ENCODE assay signal across 9 cellular contexts in the genomic region with DNA sequence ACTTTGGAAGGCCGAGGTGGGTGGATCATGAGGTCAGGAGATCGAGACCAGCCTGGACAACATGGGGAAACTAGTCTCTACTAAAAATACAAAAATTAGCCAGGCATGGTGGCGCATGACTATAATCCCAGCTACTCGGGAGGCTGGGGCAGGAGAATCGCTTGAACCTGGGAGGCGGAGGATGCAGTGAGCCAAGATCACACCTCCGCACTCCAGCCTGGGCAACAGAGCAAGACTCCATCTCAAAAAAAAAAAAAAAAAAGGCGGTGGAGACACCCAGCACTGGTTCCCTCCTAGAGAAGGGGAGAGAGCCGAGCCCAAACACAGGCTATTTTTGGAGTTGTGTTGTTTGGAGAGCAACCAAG. TPM values are rescaled to one million over a fixed set of nuclear protein-coding genes. Genes with fewer than 3 reads are reported as not detected.
DNase-seq lines count a peak whose midpoint lies in the region; ATAC-seq and TF ChIP-seq lines count a peak whose summit lies in the region.
"Not testable (repeated sequence)": the region's sequence is repeated elsewhere in the genome, so short reads cannot be mapped to it uniquely, and the experiment has no call there.
"Had no signal": no experiment of that assay in that cellular context is flagged by ENCODE, and none has a peak within 500 bp of the region (broad histone marks: within the 10 kb centered on the region; RNA-seq: fewer than 3 reads in every experiment).

No MANE protein-coding gene starts in this region.

- H2BK15ac ChIP-seq in mesenchymal stem cell (ENCODE audit: low read depth, poor library complexity, severe bottlenecking) = peak overlapping the region; percentile 60

- intact Hi-C loops in A673 (cut with micrococcal nuclease; ENCODE audit: unreplicated experiment) = not testable (repeated sequence)

- not testable (repeated sequence) for H3K36me3 Mint-ChIP-seq in activated CD8-positive, alpha-beta T cell treated with anti-CD3 and anti-CD28 coated beads, Interleukin-2, amount 10 ng/mL, durations not matched to agents 7 days and 5 days (ENCODE audit: low read depth)

- BruUV-seq in A673 (replicated peaks; lab: Mats Ljungman, UMichigan) = not testable (repeated sequence)

- peak overlapping the region; percentile 49 for H2AK5ac ChIP-seq in mesenchymal stem cell (ENCODE audit: low read length, severe bottlenecking)
- H2AK5ac ChIP-seq in trophoblast cell (ENCODE audit: low read length) = peak overlapping the region; percentile 91

- H3K79me1 ChIP-seq in mesenchymal stem cell (replicated peaks; ENCODE audit: low read length, poor library complexity, severe bottlenecking) = not testable (repeated sequence)
- peaks cover 56% of the 10 kb centered on the region for H3K79me1 ChIP-seq in trophoblast cell (ENCODE audit: low read length)

- not testable (repeated sequence) for H3K4me3 ChIP-seq in A673 (ENCODE audit: low read depth, low read length, poor library complexity, severe bottlenecking); HUES64 (ENCODE audit: low read length); brain microvascular endothelial cell (ENCODE audit: low read depth, low read length); fibroblast of lung (replicated peaks in 1 of 4; ENCODE audit: control extremely low read depth in 1 of 4, insufficient read depth in 1 of 4, low read depth in 3 of 4, low read length in 4 of 4); mesenchymal stem cell (ENCODE audit: insufficient read depth in 1 of 2, low read depth in 1 of 2, low read length in 2 of 2); trophoblast cell (ENCODE audit: low read depth, low read length)

- TF ChIP-seq CTCF in A673 (conservative IDR thresholded peaks at IDR 0.05; ENCODE audit: low read depth, low read length); brain microvascular endothelial cell (IDR thresholded peaks at IDR 0.05; ENCODE audit: low read depth, low read length, missing control alignments); fibroblast of lung (conservative IDR thresholded peaks at IDR 0.05 in 1 of 2, IDR thresholded peaks at IDR 0.05 in 1 of 2; ENCODE audit: low read depth in 1 of 2, low read length in 2 of 2): not testable (repeated sequence)

- peak overlapping the region; percentile 61 for H3K27ac ChIP-seq in A673 (ENCODE audit: low read depth, low read length, poor library complexity, severe bottlenecking)
- peak overlapping the region; percentile 84 for H3K27ac ChIP-seq in HUES64 (ENCODE audit: low read depth, low read length)
- H3K27ac ChIP-seq in brain microvascular endothelial cell = peak overlapping the region; percentile 97
- peak overlapping the region; percentile 97 for H3K27ac ChIP-seq in fibroblast of lung (ENCODE audit: insufficient read depth, low read length)
- H3K27ac ChIP-seq in mesenchymal stem cell (ENCODE audit: low read length, poor library complexity, severe bottlenecking) = peak overlapping the region; percentile 98
- H3K27ac ChIP-seq in trophoblast cell (ENCODE audit: low read depth, low read length) = peak overlapping the region; percentile 94
- peak overlapping the region; percentile 38 for H3K27ac ChIP-seq in temporal lobe (ENCODE audit: low read depth, low read length)

- H3K18ac ChIP-seq in mesenchymal stem cell (ENCODE audit: low read depth in 1 of 2, low read length in 2 of 2) (peak overlapping the region; percentile 46 to 93), trophoblast cell (ENCODE audit: low read length) (peak overlapping the region; percentile 72)

- H4K8ac ChIP-seq in mesenchymal stem cell (ENCODE audit: low read length) (peak overlapping the region; percentile 45), trophoblast cell (ENCODE audit: low read depth, low read length) (peak overlapping the region; percentile 90)

- peak overlapping the region; percentile 13 to 91 for H3K4ac ChIP-seq in mesenchymal stem cell (ENCODE audit: low read depth in 1 of 2, low read length in 2 of 2)
- peak overlapping the region; percentile 56 for H3K4ac ChIP-seq in trophoblast cell (ENCODE audit: low read depth, low read length)

- H2BK12ac ChIP-seq in mesenchymal stem cell (ENCODE audit: low read length in 2 of 2) (peak overlapping the region; percentile 22 to 99), trophoblast cell (ENCODE audit: low read length) (peak overlapping the region; percentile 96)

- not testable (repeated sequence) for H3K4me2 ChIP-seq in fibroblast of lung (ENCODE audit: extremely low read depth, insufficient read depth, low read length)
- H3K4me2 ChIP-seq in mesenchymal stem cell (ENCODE audit: low read length, poor library complexity, severe bottlenecking) (peak overlapping the region; percentile 62), trophoblast cell (ENCODE audit: low read length) (peak overlapping the region; percentile 11)

- not testable (repeated sequence) for H3K9me3 ChIP-seq in A673 (ENCODE audit: low read depth, low read length, poor library complexity, severe bottlenecking); HUES64 (ENCODE audit: insufficient read depth, low read depth, low read length); fibroblast of lung (ENCODE audit: control insufficient read depth, insufficient read depth, low read depth, low read length); mesenchymal stem cell (ENCODE audit: control insufficient read depth, low read length); trophoblast cell (ENCODE audit: insufficient read depth, low read depth, low read length)

- not testable (repeated sequence) for H3K9me3 Mint-ChIP-seq in activated CD8-positive, alpha-beta T cell treated with anti-CD3 and anti-CD28 coated beads, Interleukin-2, amount 10 ng/mL, durations not matched to agents 7 days and 5 days (ENCODE audit: insufficient read depth)

- not testable (repeated sequence) for H4K12ac ChIP-seq in trophoblast cell (ENCODE audit: low read depth, low read length)

- not testable (repeated sequence) for H3K23ac ChIP-seq in mesenchymal stem cell (ENCODE audit: low read length in 2 of 2); trophoblast cell (ENCODE audit: low read length)

- whole genome bisulfite sequencing in HUES64 = 88% methylated on average over 8 of the region's 9 CpGs
- WGBS in mesenchymal stem cell = 62% methylated on average over 6 of the region's 9 CpGs
- no CpG with 5 or more reads among the region's 9 CpGs for WGBS in trophoblast cell (ENCODE audit: extremely low coverage, insufficient coverage, insufficient read length)

- not testable (repeated sequence) for H3K9ac ChIP-seq in HUES64 (ENCODE audit: low read depth, low read length); fibroblast of lung (ENCODE audit: insufficient read depth, low read length); trophoblast cell (ENCODE audit: low read length)
- peak overlapping the region; percentile 89 for H3K9ac ChIP-seq in mesenchymal stem cell (ENCODE audit: low read length)

- DNase-seq in A673 (ENCODE audit: low spot score); activated CD8-positive, alpha-beta T cell treated with anti-CD3 and anti-CD28 coated beads, Interleukin-2, amount 10 ng/mL, durations not matched to agents 7 days and 5 days; brain microvascular endothelial cell; fibroblast of lung (ENCODE audit: low read depth in 2 of 2); mesenchymal stem cell; trophoblast cell: not testable (repeated sequence)

- not testable (repeated sequence) for ATAC-seq in activated CD8-positive, alpha-beta T cell treated with anti-CD3 and anti-CD28 coated beads, Interleukin-2, amount 10 ng/mL, durations not matched to agents 7 days and 5 days

- peak overlapping the region; percentile 99 for H2BK120ac ChIP-seq in mesenchymal stem cell (ENCODE audit: low read depth, low read length)
- peak overlapping the region; percentile 94 for H2BK120ac ChIP-seq in trophoblast cell (ENCODE audit: insufficient read depth, low read length, poor library complexity)

- peaks cover 21% of the 10 kb centered on the region for H3K27me3 Mint-ChIP-seq in activated CD8-positive, alpha-beta T cell treated with anti-CD3 and anti-CD28 coated beads, Interleukin-2, amount 10 ng/mL, durations not matched to agents 7 days and 5 days (ENCODE audit: low read depth)

- not testable (repeated sequence) for H3K79me2 ChIP-seq in fibroblast of lung (ENCODE audit: control insufficient read depth, insufficient read depth, low read length); trophoblast cell (ENCODE audit: control insufficient read depth, insufficient read depth, low read length, poor library complexity)

- POLR2A ChIA-PET in A673 (lab: Charles Lee; ENCODE audit: low non-redundant PET) = interaction anchor here (0.6 kb wide), 1 partner anchor 17 kb away, joined by 6 read pairs; no protein-coding TSS in a partner anchor
- POLR2A ChIA-PET in activated CD8-positive, alpha-beta T cell treated with anti-CD3 and anti-CD28 coated beads, Interleukin-2, amount 10 ng/mL, durations not matched to agents 7 days and 5 days (lab: Charles Lee) = not testable (repeated sequence)

- H3K27me3 ChIP-seq in A673 (replicated peaks; ENCODE audit: insufficient read depth, low read depth, low read length, poor library complexity); HUES64 (ENCODE audit: insufficient read depth, low read length); brain microvascular endothelial cell (replicated peaks); fibroblast of lung (ENCODE audit: control insufficient read depth, insufficient read depth, low read length); mesenchymal stem cell (ENCODE audit: control insufficient read depth in 1 of 2, insufficient read depth in 1 of 2, low read length in 2 of 2); trophoblast cell (ENCODE audit: insufficient read depth, low read length): not testable (repeated sequence)

- CTCF ChIA-PET in A673 (lab: Charles Lee) = interaction anchor here (0.7 kb wide), 1 partner anchor 13 kb away, joined by 12 read pairs; no protein-coding TSS in a partner anchor
- CTCF ChIA-PET in activated CD8-positive, alpha-beta T cell treated with anti-CD3 and anti-CD28 coated beads, Interleukin-2, amount 10 ng/mL, durations not matched to agents 7 days and 5 days (lab: Charles Lee) = interaction anchor here (7.2 kb wide), 1 partner anchor 16 kb away, joined by 51 read pairs; no protein-coding TSS in a partner anchor

- H3K14ac ChIP-seq in mesenchymal stem cell (ENCODE audit: low read length in 2 of 2) = peak overlapping the region in 1 of 2 experiments; percentile 62
- peak overlapping the region; percentile 82 for H3K14ac ChIP-seq in trophoblast cell (ENCODE audit: low read length)

- H3K4me1 ChIP-seq in A673 (ENCODE audit: insufficient read depth, low read length, poor library complexity, severe bottlenecking) = not testable (repeated sequence)
- H3K4me1 ChIP-seq in HUES64 (ENCODE audit: insufficient read depth, low read length) = peaks cover 20% of the 10 kb centered on the region
- peaks cover 35% of the 10 kb centered on the region for H3K4me1 ChIP-seq in fibroblast of lung (ENCODE audit: control insufficient read depth, extremely low read depth, insufficient read depth, low read length)
- peaks cover 39% of the 10 kb centered on the region for H3K4me1 ChIP-seq in mesenchymal stem cell (ENCODE audit: control insufficient read depth, insufficient read depth, low read depth, low read length)
- H3K4me1 ChIP-seq in trophoblast cell (ENCODE audit: control insufficient read depth in 1 of 2, insufficient read depth in 2 of 2, low read length in 2 of 2) = peaks cover 42 to 53% of the 10 kb centered on the region in 2 experiments

- H2BK5ac ChIP-seq in mesenchymal stem cell (ENCODE audit: low read depth, low read length, poor library complexity, severe bottlenecking) (peak overlapping the region; percentile 63), trophoblast cell (ENCODE audit: low read depth, low read length, poor library complexity) (peak overlapping the region; percentile 93)

- H4K91ac ChIP-seq in mesenchymal stem cell (ENCODE audit: low read length) (peak overlapping the region; percentile 83), trophoblast cell (ENCODE audit: low read depth, low read length) (peak overlapping the region; percentile 94)

- not testable (repeated sequence) for H3K36me3 ChIP-seq in A673 (ENCODE audit: insufficient read depth, low read length, poor library complexity, severe bottlenecking); HUES64 (ENCODE audit: insufficient read depth, low read length); brain microvascular endothelial cell (replicated peaks); fibroblast of lung (ENCODE audit: control insufficient read depth, insufficient read depth, low read length); mesenchymal stem cell (ENCODE audit: control insufficient read depth in 1 of 2, insufficient read depth in 2 of 2, low read depth in 1 of 2, low read length in 2 of 2); trophoblast cell (ENCODE audit: control insufficient read depth in 1 of 2, insufficient read depth in 2 of 2, low read length in 2 of 2)

- in situ Hi-C loops in brain microvascular endothelial cell (cut with HindIII; ENCODE audit: low pct_ligation_motif_present, low sequenced_read_pairs) = not testable (repeated sequence)

- H2AFZ ChIP-seq in fibroblast of lung (ENCODE audit: low read length); mesenchymal stem cell (ENCODE audit: low read depth, low read length): not testable (repeated sequence)
- H2AFZ ChIP-seq in trophoblast cell (ENCODE audit: insufficient read depth, low read length, poor library complexity) = peak overlapping the region; percentile 32

- peak overlapping the region; percentile 44 for H3K4me3 Mint-ChIP-seq in activated CD8-positive, alpha-beta T cell treated with anti-CD3 and anti-CD28 coated beads, Interleukin-2, amount 10 ng/mL, durations not matched to agents 7 days and 5 days

- H3K4me1 Mint-ChIP-seq in activated CD8-positive, alpha-beta T cell treated with anti-CD3 and anti-CD28 coated beads, Interleukin-2, amount 10 ng/mL, durations not matched to agents 7 days and 5 days (ENCODE audit: low read depth) = peaks cover 43% of the 10 kb centered on the region

- H3K27ac Mint-ChIP-seq in activated CD8-positive, alpha-beta T cell treated with anti-CD3 and anti-CD28 coated beads, Interleukin-2, amount 10 ng/mL, durations not matched to agents 7 days and 5 days = peak overlapping the region; percentile 72

- not testable (repeated sequence) for H4K20me1 ChIP-seq in fibroblast of lung (ENCODE audit: control insufficient read depth, extremely low read depth, insufficient read depth, low read length)

RNA-seq across cellular contexts. Expression of gene SERPINE1, which starts 5.3 kb away (rescaled TPM):
- total RNA-seq in A673 (2021) (4.7 and 5.3 TPM in 2 replicates), fibroblast of lung (41.3 and 167 TPM in 2 replicates), temporal lobe (0.74 TPM)
- 5.2 TPM for polyA plus RNA-seq in HUES64 (2013, experiment 1 of 2)
- polyA plus RNA-seq in HUES64 (2013, experiment 2 of 2) = 6.8 TPM
- under 1 TPM; 0.47 to 0.58 TPM for total RNA-seq in activated CD8-positive, alpha-beta T cell treated with anti-CD3 and anti-CD28 coated beads, Interleukin-2, amount 10 ng/mL, durations not matched to agents 7 days and 5 days
- polyA plus RNA-seq in fibroblast of lung = 679 and 1,153 TPM in 2 replicates
- 413 and 685 TPM in 2 replicates for polyA plus RNA-seq in fibroblast of lung (2012)
- 763 and 1,105 TPM in 2 replicates for polyA minus RNA-seq in fibroblast of lung (ENCODE audit: low replicate concordance)
- polyA plus RNA-seq in mesenchymal stem cell (2013, experiment 1 of 2) = 599 TPM
- 599 TPM for polyA plus RNA-seq in mesenchymal stem cell (2013, experiment 2 of 2)
- polyA plus RNA-seq in trophoblast cell (2013) = 148 and 173 TPM in 2 replicates
- polyA plus RNA-seq: CD4-positive, alpha-beta memory T cell had no signal

RNA-seq across cellular contexts. Expression of gene AP1S1, which starts 32.7 kb away (rescaled TPM):
- 71.3 and 79.0 TPM in 2 replicates for total RNA-seq in A673 (2021)
- polyA plus RNA-seq in HUES64 (2013, experiment 1 of 2) = 46.6 TPM
- 60.5 TPM for polyA plus RNA-seq in HUES64 (2013, experiment 2 of 2)
- total RNA-seq in activated CD8-positive, alpha-beta T cell treated with anti-CD3 and anti-CD28 coated beads, Interleukin-2, amount 10 ng/mL, durations not matched to agents 7 days and 5 days = 10 to 100 TPM; 46.2 to 48.9 TPM
- 127 and 139 TPM in 2 replicates for total RNA-seq in fibroblast of lung
- polyA plus RNA-seq in fibroblast of lung = 128 and 185 TPM in 2 replicates
- polyA plus RNA-seq in fibroblast of lung (2012) = 136 and 181 TPM in 2 replicates
- polyA minus RNA-seq in fibroblast of lung (ENCODE audit: low replicate concordance) = 78.8 and 128 TPM in 2 replicates
- polyA plus RNA-seq in mesenchymal stem cell (2013, experiment 1 of 2) = 65.9 TPM
- 64.7 TPM for polyA plus RNA-seq in mesenchymal stem cell (2013, experiment 2 of 2)
- polyA plus RNA-seq in trophoblast cell (2013) = 59.2 and 61.3 TPM in 2 replicates
- total RNA-seq in temporal lobe = 96.1 TPM

RNA-seq across cellular contexts. Expression of gene TRIM56, which starts 36.3 kb away (rescaled TPM):
- 27.5 and 32.3 TPM in 2 replicates for total RNA-seq in A673 (2021)
- 5.8 TPM for polyA plus RNA-seq in HUES64 (2013, experiment 1 of 2)
- polyA plus RNA-seq in HUES64 (2013, experiment 2 of 2) = 5.0 TPM
- 10 to 100 TPM; 66.8 to 67.9 TPM for total RNA-seq in activated CD8-positive, alpha-beta T cell treated with anti-CD3 and anti-CD28 coated beads, Interleukin-2, amount 10 ng/mL, durations not matched to agents 7 days and 5 days
- total RNA-seq in fibroblast of lung = 21.8 and 27.6 TPM in 2 replicates
- 4.7 and 6.0 TPM in 2 replicates for polyA plus RNA-seq in fibroblast of lung
- polyA plus RNA-seq in fibroblast of lung (2012) = 11.3 and 16.2 TPM in 2 replicates
- 9.5 and 9.6 TPM in 2 replicates for polyA minus RNA-seq in fibroblast of lung (ENCODE audit: low replicate concordance)
- 12.5 TPM for polyA plus RNA-seq in mesenchymal stem cell (2013, experiment 1 of 2)
- 11.5 TPM for polyA plus RNA-seq in mesenchymal stem cell (2013, experiment 2 of 2)
- 5.4 and 5.8 TPM in 2 replicates for polyA plus RNA-seq in trophoblast cell (2013)
- total RNA-seq in temporal lobe = 0.98 TPM

RNA-seq across cellular contexts. Expression of gene VGF, which starts 43.8 kb away (rescaled TPM):
- total RNA-seq in A673 (2021) (14.4 and 16.0 TPM in 2 replicates), fibroblast of lung (0.26 and 0.66 TPM in 2 replicates), temporal lobe (10.1 TPM)
- polyA plus RNA-seq in HUES64 (2013, experiment 1 of 2) = 18.8 TPM
- polyA plus RNA-seq in HUES64 (2013, experiment 2 of 2) = 15.0 TPM
- under 1 TPM; 0.29 to 0.53 TPM for total RNA-seq in activated CD8-positive, alpha-beta T cell treated with anti-CD3 and anti-CD28 coated beads, Interleukin-2, amount 10 ng/mL, durations not matched to agents 7 days and 5 days
- polyA plus RNA-seq in fibroblast of lung = 0.14 TPM in 1 of 2 replicates, not detected in the other
- polyA plus RNA-seq in fibroblast of lung (2012) = 0.10 and 1.5 TPM in 2 replicates
- polyA minus RNA-seq in fibroblast of lung (ENCODE audit: low replicate concordance) = 0.15 TPM in 1 of 2 replicates, not detected in the other
- 0.04 TPM for polyA plus RNA-seq in mesenchymal stem cell (2013, experiment 1 of 2)
- 0.05 TPM for polyA plus RNA-seq in mesenchymal stem cell (2013, experiment 2 of 2)
- 6.3 and 7.2 TPM in 2 replicates for polyA plus RNA-seq in trophoblast cell (2013)
- total RNA-seq: CD4-positive, alpha-beta memory T cell had no signal
- polyA plus RNA-seq: CD4-positive, alpha-beta memory T cell had no signal

RNA-seq across cellular contexts. Expression of gene NAT16, which starts 58.5 kb away (rescaled TPM):
- not detected in 2 replicates for total RNA-seq in A673 (2021)
- polyA plus RNA-seq in HUES64 (2013, experiment 1 of 2) = not detected
- 0.32 TPM for polyA plus RNA-seq in HUES64 (2013, experiment 2 of 2)
- total RNA-seq in activated CD8-positive, alpha-beta T cell treated with anti-CD3 and anti-CD28 coated beads, Interleukin-2, amount 10 ng/mL, durations not matched to agents 7 days and 5 days = not detected
- not detected in 2 replicates for total RNA-seq in fibroblast of lung
- not detected in 2 replicates for polyA plus RNA-seq in fibroblast of lung
- polyA plus RNA-seq in fibroblast of lung (2012) = not detected in 2 replicates
- not detected in 2 replicates for polyA minus RNA-seq in fibroblast of lung (ENCODE audit: low replicate concordance)
- not detected for polyA plus RNA-seq in mesenchymal stem cell (2013, experiment 1 of 2)
- not detected for polyA plus RNA-seq in mesenchymal stem cell (2013, experiment 2 of 2)
- polyA plus RNA-seq in trophoblast cell (2013) = not detected in 2 replicates
- 2.2 TPM for total RNA-seq in temporal lobe
- total RNA-seq: CD4-positive, alpha-beta memory T cell had no signal
- polyA plus RNA-seq: CD4-positive, alpha-beta memory T cell had no signal

Comparison
In these comparisons a context has a peak if more than half of its experiments do, and no peak if none do; other contexts are left out.
1. H3K27ac ChIP-seq: peak in every context shown above with its lines; median percentile 98 in mesenchymal stem cell; 97 in brain microvascular endothelial cell; 97 in fibroblast of lung; 94 in trophoblast cell; 84 in HUES64; 61 in A673; 38 in temporal lobe.
2. RNA of gene TRIM56, which starts 36.3 kb away (total RNA-seq): 66.8 to 67.9 TPM in activated CD8-positive, alpha-beta T cell treated with anti-CD3 and anti-CD28 coated beads, Interleukin-2, amount 10 ng/mL, durations not matched to agents 7 days and 5 days, 27.5 to 32.3 TPM in A673 and 21.8 to 27.6 TPM in fibroblast of lung; 0.98 TPM in temporal lobe (single experiment); every median in the first group is over 10 times any median in the second.